Comparison of ENCODE assay signal across 14 cellular contexts in genomic region chr6:167180086-167180485, GRCh38. TPM values are rescaled to one million over a fixed set of nuclear protein-coding genes. Genes with fewer than 3 reads are reported as not detected.
"Had no signal": no experiment of that assay in that cellular context is flagged by ENCODE, and none has a peak within 500 bp of the region (broad histone marks: within the 10 kb centered on the region; RNA-seq: fewer than 3 reads in every experiment).

No MANE protein-coding gene starts in this region.

RNA-seq across cellular contexts. Expression of gene GPR31, which starts 22.3 kb away (rescaled TPM):
- total RNA-seq: subcutaneous adipose tissue, suprapubic skin, temporal lobe, thoracic aorta, thyroid gland, tibial nerve, transverse colon, upper lobe of left lung, upper lobe of right lung, ureter, urinary bladder, uterus, vagina had no signal
- polyA plus RNA-seq: stomach, urinary bladder had no signal

RNA-seq across cellular contexts. Expression of gene CCR6, which starts 57.2 kb away (rescaled TPM):
- total RNA-seq: temporal lobe, thoracic aorta, tibial nerve, ureter, urinary bladder, uterus had no signal
